8 cellular contexts compared by ENCODE assay signal in genomic region chr19:13840751-13841338, GRCh38. TPM values are rescaled to one million over a fixed set of nuclear protein-coding genes. Genes with fewer than 3 reads are reported as not detected.
A peak's percentile ranks its signal among the peaks of the same experiment; 100 is the strongest.
DNase-seq lines count a peak whose midpoint lies in the region; ATAC-seq and TF ChIP-seq lines count a peak whose summit lies in the region.

No MANE protein-coding gene starts in this region.

- intact Hi-C loops in mammary epithelial cell (cut with micrococcal nuclease) (loop anchor here (1.0 to 5.0 kb wide), 3 partner anchors 10 to 689 kb away; partner anchors contain the start of genes IER2 and STX10), aorta (cut with DNase I) (loop anchor here (5.0 to 10.0 kb wide), 2 partner anchors 689 to 1046 kb away; partner anchors contain the start of genes JUNB (in 2 of the 2), IER2 (in 1 of the 2) and STX10 (in 1 of the 2))

- dilution Hi-C loops in mammary epithelial cell (cut with HindIII; ENCODE audit: low sequenced_read_pairs) = no loop called here

- no peaks in the 10 kb centered on the region for H3K27me3 ChIP-seq in mammary epithelial cell (ENCODE audit: insufficient read depth, low read length)
- no peaks in the 10 kb centered on the region for H3K27me3 ChIP-seq in mucosa of rectum (ENCODE audit: control insufficient read depth in 2 of 2, insufficient read depth in 2 of 2, low read length in 2 of 2)
- H3K27me3 ChIP-seq in aorta (ENCODE audit: control insufficient read depth in 1 of 2, insufficient read depth in 2 of 2, low read length in 1 of 2) = no peaks in the 10 kb centered on the region

- peaks cover 38% of the 10 kb centered on the region for H3K36me3 Mint-ChIP-seq in stimulated activated naive CD8-positive, alpha-beta T cell treated with anti-CD3 and anti-CD28 coated beads, Interleukin-15, Interleukin-2, amounts not matched to agents 100 ng/mL and 50 ng/mL, for 24 hours (ENCODE audit: low read depth)

- TF ChIP-seq CTCF in mammary epithelial cell (conservative IDR thresholded peaks at IDR 0.05 in 1 of 2, IDR thresholded peaks at IDR 0.05 in 1 of 2; ENCODE audit: extremely low read depth in 1 of 2, insufficient read depth in 1 of 2, low read depth in 1 of 2, low read length in 2 of 2) (no peak), GM13976 (IDR thresholded peaks at IDR 0.05; ENCODE audit: borderline replicate concordance, control extremely low read depth, extremely low read depth, insufficient read depth, missing control alignments) (no peak)

- ATAC-seq in stimulated activated naive CD8-positive, alpha-beta T cell treated with anti-CD3 and anti-CD28 coated beads, Interleukin-15, Interleukin-2, amounts not matched to agents 100 U/mL and 50 U/mL, for 24 hours = no peak
- ATAC-seq in aorta (ENCODE audit: low FRiP score) (no peak), HG02852 (IDR thresholded peaks at IDR 0.05; ENCODE audit: unreplicated experiment) (no peak)

- H3K4me1 ChIP-seq in mammary epithelial cell (ENCODE audit: insufficient read depth, low read length) (peaks cover 44% of the 10 kb centered on the region), mucosa of rectum (ENCODE audit: control insufficient read depth in 2 of 2, insufficient read depth in 2 of 2, low read length in 2 of 2) (peaks cover 63 to 70% of the 10 kb centered on the region in 2 donors), aorta (ENCODE audit: control insufficient read depth in 1 of 2, insufficient read depth in 2 of 2, low read length in 2 of 2) (no peaks in the 10 kb centered on the region)

- peaks cover 9% of the 10 kb centered on the region for H4K20me1 ChIP-seq in mammary epithelial cell (ENCODE audit: insufficient read depth, low read length)

- CTCF ChIA-PET in mammary epithelial cell (lab: Charles Lee; ENCODE audit: low non-redundant PET) = no interaction called here

- H2AFZ ChIP-seq in mammary epithelial cell (ENCODE audit: low read depth, low read length) = no peak overlapping the region

- no peak for DNase-seq in stimulated activated naive CD8-positive, alpha-beta T cell treated with anti-CD3 and anti-CD28 coated beads, Interleukin-15, Interleukin-2, amounts not matched to agents 100 U/mL and 50 U/mL, for 24 hours
- DNase-seq in mammary epithelial cell = no peak
- DNase-seq in aorta = no peak
- DNase-seq in GM13976 (ENCODE audit: low spot score) = no peak
- no peak for DNase-seq in GM19238 (ENCODE audit: insufficient read length, low spot score)

- no peaks in the 10 kb centered on the region for H3K27me3 Mint-ChIP-seq in stimulated activated naive CD8-positive, alpha-beta T cell treated with anti-CD3 and anti-CD28 coated beads, Interleukin-15, Interleukin-2, amounts not matched to agents 100 ng/mL and 50 ng/mL, for 24 hours

- H3K9me3 Mint-ChIP-seq in stimulated activated naive CD8-positive, alpha-beta T cell treated with anti-CD3 and anti-CD28 coated beads, Interleukin-15, Interleukin-2, amounts not matched to agents 100 ng/mL and 50 ng/mL, for 24 hours = no peaks in the 10 kb centered on the region

- H3K9me3 ChIP-seq in mammary epithelial cell (replicated peaks; ENCODE audit: insufficient read depth, low read length) (no peaks in the 10 kb centered on the region), mucosa of rectum (ENCODE audit: control insufficient read depth in 2 of 2, low read length in 2 of 2) (no peaks in the 10 kb centered on the region), aorta (ENCODE audit: control insufficient read depth, low read length) (no peaks in the 10 kb centered on the region)

- H3K27ac ChIP-seq in mammary epithelial cell (ENCODE audit: insufficient read depth, low read depth, low read length) = peak overlapping the region; percentile 96
- H3K27ac ChIP-seq in mucosa of rectum (ENCODE audit: low read depth in 2 of 2, low read length in 2 of 2) = peak overlapping the region; percentile 97 to 100
- peak overlapping the region; percentile 89 to 92 for H3K27ac ChIP-seq in aorta (ENCODE audit: low read depth in 1 of 2, low read length in 2 of 2)

- H3K4me2 ChIP-seq in mammary epithelial cell (ENCODE audit: insufficient read depth, low read depth, low read length) = peak overlapping the region; percentile 78

- H3K4me3 Mint-ChIP-seq in stimulated activated naive CD8-positive, alpha-beta T cell treated with anti-CD3 and anti-CD28 coated beads, Interleukin-15, Interleukin-2, amounts not matched to agents 100 ng/mL and 50 ng/mL, for 24 hours = peak overlapping the region; percentile 90

- H3K9ac ChIP-seq in mammary epithelial cell (ENCODE audit: insufficient read depth, low read length) (peak overlapping the region; percentile 96), mucosa of rectum (ENCODE audit: low read depth in 1 of 2, low read length in 2 of 2) (peak overlapping the region; percentile 93 to 96)

- peaks cover 4% of the 10 kb centered on the region for H3K36me3 ChIP-seq in mammary epithelial cell (ENCODE audit: insufficient read depth, low read length)
- H3K36me3 ChIP-seq in mucosa of rectum (ENCODE audit: control insufficient read depth in 2 of 2, insufficient read depth in 2 of 2, low read length in 2 of 2) = peaks cover 5 to 8% of the 10 kb centered on the region in 2 donors
- peaks cover 0 to 4% of the 10 kb centered on the region in 2 donors for H3K36me3 ChIP-seq in aorta (ENCODE audit: control insufficient read depth in 1 of 2, insufficient read depth in 2 of 2, low read length in 1 of 2)

- WGBS in mammary epithelial cell (ENCODE audit: low coverage, missing lambda C conversion rate) = under 1% methylated on average over 12 of the region's 20 CpGs
- WGBS in aorta, 2 donors = 1 to 3% methylated on average over 20 of the region's 20 CpGs

- H3K79me2 ChIP-seq in mammary epithelial cell (ENCODE audit: insufficient read depth, low read length) = peaks cover 72% of the 10 kb centered on the region

- peak overlapping the region; percentile 96 for H3K27ac Mint-ChIP-seq in stimulated activated naive CD8-positive, alpha-beta T cell treated with anti-CD3 and anti-CD28 coated beads, Interleukin-15, Interleukin-2, amounts not matched to agents 100 ng/mL and 50 ng/mL, for 24 hours

- peaks cover 59% of the 10 kb centered on the region for H3K4me1 Mint-ChIP-seq in stimulated activated naive CD8-positive, alpha-beta T cell treated with anti-CD3 and anti-CD28 coated beads, Interleukin-15, Interleukin-2, amounts not matched to agents 100 ng/mL and 50 ng/mL, for 24 hours (ENCODE audit: low read depth)

- H3K4me3 ChIP-seq in mammary epithelial cell (replicated peaks in 1 of 3; ENCODE audit: insufficient read depth in 1 of 3, low read depth in 2 of 3, low read length in 3 of 3) (peak overlapping the region; percentile 73 to 91 (median 86)), mucosa of rectum (ENCODE audit: low read length in 2 of 2) (peak overlapping the region; percentile 79 to 84), aorta (ENCODE audit: low read length in 2 of 2) (peak overlapping the region; percentile 73 to 93)

- TSS peak; percentile 53 for BruUV-seq in mammary epithelial cell (replicated peaks; lab: Mats Ljungman, UMichigan)

- in situ Hi-C loops in mammary epithelial cell (cut with MboI; ENCODE audit: low sequenced_read_pairs in 2 of 2) (no loop called here), GM13976 (cut with MboI; ENCODE audit: low sequenced_read_pairs, unreplicated experiment) (no loop called here)

RNA-seq across cellular contexts. Expression of gene NANOS3, which starts 36.1 kb away (rescaled TPM):
- under 1 TPM in 1 of 2 donors, not detected in 1; 0.73 TPM for total RNA-seq in mammary epithelial cell
- not detected for polyA plus RNA-seq in mammary epithelial cell
- not detected for polyA minus RNA-seq in mammary epithelial cell
- total RNA-seq in aorta = 1 to 10 TPM in 1 of 2 donors, not detected in 1; 1.0 TPM
- 1 to 10 TPM in 1 of 2 donors, not detected in 1; 2.5 TPM for polyA plus RNA-seq in aorta

RNA-seq across cellular contexts. Expression of gene ZSWIM4, which starts 45.6 kb away (rescaled TPM):
- total RNA-seq in mammary epithelial cell (1 to 10 TPM; 3.2 to 5.4 TPM), aorta (10 to 100 TPM; 11.2 to 12.1 TPM)
- polyA plus RNA-seq in mammary epithelial cell (1.3 TPM), aorta (1 to 10 TPM; 2.5 to 3.1 TPM)
- polyA minus RNA-seq in mammary epithelial cell = 1.8 TPM
